ENCODE assay signal across 21 cellular contexts in the genomic region with DNA sequence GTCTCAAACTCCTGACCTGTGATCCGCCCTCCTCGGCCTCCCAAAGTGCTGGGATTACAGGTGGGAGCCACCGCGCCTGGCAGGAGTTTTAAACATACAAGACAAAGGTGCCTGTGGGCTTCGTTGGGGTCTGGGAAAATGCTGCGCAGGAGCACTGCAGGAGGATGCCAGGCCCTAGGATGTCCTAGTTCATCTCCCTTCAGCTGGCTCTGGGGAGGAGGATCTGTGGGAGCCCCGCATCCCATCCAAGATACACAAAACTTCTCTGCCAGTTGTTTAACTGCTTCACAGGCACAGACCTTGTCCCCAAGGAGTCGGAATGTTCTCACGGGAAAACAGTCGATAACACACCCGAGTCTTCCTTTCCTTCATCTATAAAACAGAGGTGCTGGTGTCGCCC.
DNase-seq lines count a peak whose midpoint lies in the region; ATAC-seq and TF ChIP-seq lines count a peak whose summit lies in the region.
"Had no signal": no experiment of that assay in that cellular context is flagged by ENCODE, and none has a peak within 500 bp of the region (broad histone marks: within the 10 kb centered on the region; RNA-seq: fewer than 3 reads in every experiment).

No MANE protein-coding gene starts in this region.

- H3K27me3 ChIP-seq in CD8-positive, alpha-beta T cell (ENCODE audit: insufficient read depth, low read length): no peaks in the 10 kb centered on the region
- H3K27me3 ChIP-seq: cardiac muscle cell, thyroid gland had no signal

- peaks cover 7% of the 10 kb centered on the region for H3K4me1 ChIP-seq in CD8-positive, alpha-beta T cell (ENCODE audit: insufficient read depth, low read length)

- H3K4me1 Mint-ChIP-seq in T-helper 2 cell treated with Interferon-gamma antibody and Interleukin-4, amounts not matched to agents 5 μg/mL and 100 μg/mL, for 36 hours (ENCODE audit: low read depth): peaks cover 8% of the 10 kb centered on the region
- peaks cover 9% of the 10 kb centered on the region for H3K4me1 Mint-ChIP-seq in CD8-positive, alpha-beta T cell (ENCODE audit: low read depth)
- no peaks in the 10 kb centered on the region for H3K4me1 Mint-ChIP-seq in activated T-helper 17 cell treated with anti-CD3 and anti-CD28 coated beads, Interleukin-2, amount 50 U/mL, for 72 hours

- no peak overlapping the region for H3K27ac ChIP-seq in CD8-positive, alpha-beta T cell (ENCODE audit: low read depth, low read length)
- H3K27ac ChIP-seq: cardiac muscle cell, psoas muscle had no signal

- DNase-seq in T-helper 2 cell treated with Interferon-gamma antibody and Interleukin-4, amounts not matched to agents 5 μg/mL and 100 μg/mL, for 36 hours (ENCODE audit: low spot score): no peak
- DNase-seq in T-helper 2 cell (no peak), omental fat pad (ENCODE audit: low spot score) (peak; percentile 1), SW480 (ENCODE audit: low spot score) (no peak)
- DNase-seq in CD8-positive, alpha-beta T cell: no peak
- DNase-seq: 8988T; DMS153; effector CD8-positive, alpha-beta T cell; NCI-H1092 treated with DMSO at 0.1 percent for 48 hours; NCI-H2107; NCI-H69; stimulated activated CD8-positive, alpha-beta memory T cell treated with anti-CD3 and anti-CD28 coated beads, Interleukin-4, amount 100 ng/mL, for 48 hours; T1000; thyroid gland had no signal

- H3K9me3 Mint-ChIP-seq in T-helper 2 cell treated with Interferon-gamma antibody and Interleukin-4, amounts not matched to agents 5 μg/mL and 100 μg/mL, for 36 hours: peaks cover 25% of the 10 kb centered on the region
- H3K9me3 Mint-ChIP-seq in CD8-positive, alpha-beta T cell: peaks cover 9% of the 10 kb centered on the region
- H3K9me3 Mint-ChIP-seq in activated T-helper 17 cell treated with anti-CD3 and anti-CD28 coated beads, Interleukin-2, amount 50 U/mL, for 72 hours: peaks cover 13% of the 10 kb centered on the region

- H3K27me3 Mint-ChIP-seq in T-helper 2 cell treated with Interferon-gamma antibody and Interleukin-4, amounts not matched to agents 5 μg/mL and 100 μg/mL, for 36 hours (ENCODE audit: low read depth): no peaks in the 10 kb centered on the region
- H3K27me3 Mint-ChIP-seq in CD8-positive, alpha-beta T cell (ENCODE audit: low read depth): no peaks in the 10 kb centered on the region
- H3K27me3 Mint-ChIP-seq in activated T-helper 17 cell treated with anti-CD3 and anti-CD28 coated beads, Interleukin-2, amount 50 U/mL, for 72 hours: no peaks in the 10 kb centered on the region
- H3K27me3 Mint-ChIP-seq: activated T-cell treated with anti-CD3 and anti-CD28 coated beads, Interleukin-2, amount 50 U/mL, for 24 hours had no signal

- POLR2A ChIA-PET in CD8-positive, alpha-beta T cell (lab: Charles Lee): interaction anchor here (0.6 kb wide), 1 partner anchor 31 kb away, joined by 5 read pairs; no protein-coding TSS in a partner anchor

- H3K4me3 ChIP-seq in CD8-positive, alpha-beta T cell (ENCODE audit: low read depth, low read length): no peak overlapping the region
- H3K4me3 ChIP-seq: cardiac muscle cell, lung, psoas muscle, thyroid gland had no signal

- H3K4me3 Mint-ChIP-seq in T-helper 2 cell treated with Interferon-gamma antibody and Interleukin-4, amounts not matched to agents 5 μg/mL and 100 μg/mL, for 36 hours: peak overlapping the region; percentile 48
- peak overlapping the region; percentile 11 for H3K4me3 Mint-ChIP-seq in CD8-positive, alpha-beta T cell
- H3K4me3 Mint-ChIP-seq in activated T-helper 17 cell treated with anti-CD3 and anti-CD28 coated beads, Interleukin-2, amount 50 U/mL, for 72 hours: peak overlapping the region; percentile 35
- H3K4me3 Mint-ChIP-seq: activated T-cell treated with anti-CD3 and anti-CD28 coated beads, Interleukin-2, amount 50 U/mL, for 24 hours had no signal

- intact Hi-C loops in CD8-positive, alpha-beta T cell (cut with DNase I, micrococcal nuclease): no loop called here

- no peak for TF ChIP-seq CTCF in CD8-positive, alpha-beta T cell (IDR thresholded peaks at IDR 0.05)
- TF ChIP-seq CTCF in omental fat pad (IDR thresholded peaks at IDR 0.05): no peak

- no peaks in the 10 kb centered on the region for H3K36me3 ChIP-seq in CD8-positive, alpha-beta T cell (ENCODE audit: insufficient read depth, low read length)
- H3K36me3 ChIP-seq: cardiac muscle cell, thyroid gland had no signal

- CTCF ChIA-PET in CD8-positive, alpha-beta T cell (lab: Charles Lee): no interaction called here

- ATAC-seq in CD8-positive, alpha-beta T cell: no peak
- ATAC-seq in activated T-helper 17 cell treated with anti-CD3 and anti-CD28 coated beads, Interleukin-2, amount 50 U/mL, for 72 hours (replicated peaks): no peak
- ATAC-seq in omental fat pad (ENCODE audit: low FRiP score) (no peak), GM18861 (IDR thresholded peaks at IDR 0.05; ENCODE audit: unreplicated experiment) (no peak), HG03280 (IDR thresholded peaks at IDR 0.05; ENCODE audit: unreplicated experiment) (no peak)
- ATAC-seq: psoas muscle had no signal

- peak overlapping the region; percentile 39 for H3K27ac Mint-ChIP-seq in T-helper 2 cell treated with Interferon-gamma antibody and Interleukin-4, amounts not matched to agents 5 μg/mL and 100 μg/mL, for 36 hours
- H3K27ac Mint-ChIP-seq in CD8-positive, alpha-beta T cell: peak overlapping the region; percentile 84
- H3K27ac Mint-ChIP-seq in activated T-helper 17 cell treated with anti-CD3 and anti-CD28 coated beads, Interleukin-2, amount 50 U/mL, for 72 hours: no peak overlapping the region

- H3K9me3 ChIP-seq in CD8-positive, alpha-beta T cell (ENCODE audit: low read length): peaks cover 4% of the 10 kb centered on the region
- H3K9me3 ChIP-seq: psoas muscle, thyroid gland had no signal

- peaks cover 16% of the 10 kb centered on the region for H3K36me3 Mint-ChIP-seq in T-helper 2 cell treated with Interferon-gamma antibody and Interleukin-4, amounts not matched to agents 5 μg/mL and 100 μg/mL, for 36 hours (ENCODE audit: low read depth)
- no peaks in the 10 kb centered on the region for H3K36me3 Mint-ChIP-seq in CD8-positive, alpha-beta T cell
- no peaks in the 10 kb centered on the region for H3K36me3 Mint-ChIP-seq in activated T-helper 17 cell treated with anti-CD3 and anti-CD28 coated beads, Interleukin-2, amount 50 U/mL, for 72 hours (ENCODE audit: low read depth)
